Comparison of ENCODE assay signal across 8 cellular contexts in the genomic region with DNA sequence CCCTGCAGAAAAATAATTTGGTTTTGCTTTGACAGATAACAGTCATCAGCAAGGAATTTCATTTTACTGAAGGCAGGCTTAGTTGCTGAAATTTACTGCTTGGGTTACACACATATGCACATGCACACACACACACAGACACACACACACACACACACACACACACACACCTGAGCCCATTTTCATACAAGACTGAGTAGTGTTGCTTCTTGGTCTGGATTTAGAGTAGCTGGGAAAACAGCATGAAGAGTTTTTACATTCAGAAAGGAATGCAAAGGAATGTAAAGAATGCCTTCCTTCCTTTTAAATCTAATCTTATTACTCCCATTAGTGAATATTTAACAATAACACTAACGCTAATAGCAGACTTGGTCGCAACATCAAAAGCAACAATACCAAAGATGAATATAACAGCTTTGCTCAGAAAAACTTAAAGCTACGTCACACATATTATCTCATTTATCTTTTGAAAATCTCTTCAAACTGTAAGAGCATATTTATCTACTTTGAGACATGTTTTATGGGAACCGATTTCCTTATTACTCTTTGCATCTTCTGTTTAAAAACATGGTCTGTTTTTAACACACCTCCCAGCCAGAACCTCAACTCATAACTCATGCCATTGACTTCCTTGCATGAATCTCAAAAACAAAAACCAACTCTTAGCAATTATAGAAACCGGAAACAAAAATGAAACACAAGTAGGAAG. TPM values are rescaled to one million over a fixed set of nuclear protein-coding genes. Genes with fewer than 3 reads are reported as not detected.
DNase-seq lines count a peak whose midpoint lies in the region; ATAC-seq and TF ChIP-seq lines count a peak whose summit lies in the region.

No MANE protein-coding gene starts in this region.

- H3K9me3 ChIP-seq in esophagus muscularis mucosa (no peaks in the 10 kb centered on the region), transverse colon (no peaks in the 10 kb centered on the region)

- H3K27ac Mint-ChIP-seq in activated naive CD4-positive, alpha-beta T cell treated with anti-CD3 and anti-CD28 coated beads, Interleukin-2, amount 10 ng/mL, durations not matched to agents 7 days and 5 days, result peak overlapping the region; percentile 88

- CTCF ChIA-PET in activated naive CD4-positive, alpha-beta T cell treated with anti-CD3 and anti-CD28 coated beads, Interleukin-2, amount 10 ng/mL, durations not matched to agents 7 days and 5 days (lab: Charles Lee), result no interaction called here

- TF ChIP-seq POLR2A in esophagus muscularis mucosa (IDR thresholded peaks at IDR 0.05; ENCODE audit: low read depth), result no peak
- TF ChIP-seq POLR2A in transverse colon (IDR thresholded peaks at IDR 0.05), result no peak

- H3K36me3 ChIP-seq in esophagus muscularis mucosa, result peaks cover 0 to 13% (median 4%) of the 10 kb centered on the region in 4 donors
- no peaks in the 10 kb centered on the region for H3K36me3 ChIP-seq in transverse colon

- 36% methylated on average over 5 of the region's 5 CpGs for WGBS in esophagus muscularis mucosa
- 33 to 36% methylated on average over 5 of the region's 5 CpGs for WGBS in transverse colon (ENCODE audit: low coverage in 1 of 2), 2 donors

- H3K27ac ChIP-seq in esophagus muscularis mucosa (replicated peaks in 1 of 4) (peak overlapping the region; percentile 30 to 65 (median 44)), transverse colon (peak overlapping the region; percentile 22 to 48 (median 35))

- H3K4me1 Mint-ChIP-seq in activated naive CD4-positive, alpha-beta T cell treated with anti-CD3 and anti-CD28 coated beads, Interleukin-2, amount 10 ng/mL, durations not matched to agents 7 days and 5 days, result peaks cover 78% of the 10 kb centered on the region

- TF ChIP-seq EP300 in esophagus muscularis mucosa (IDR thresholded peaks at IDR 0.05) (no peak), transverse colon (IDR thresholded peaks at IDR 0.05; ENCODE audit: low read depth) (no peak)

- H3K27me3 Mint-ChIP-seq in activated naive CD4-positive, alpha-beta T cell treated with anti-CD3 and anti-CD28 coated beads, Interleukin-2, amount 10 ng/mL, durations not matched to agents 7 days and 5 days, result no peaks in the 10 kb centered on the region

- in situ Hi-C loops in transverse colon (cut with MboI; ENCODE audit: low pct_ligation_motif_present in 1 of 4, low pct_unique_long_range_greater_than_20kb in 1 of 4, low sequenced_read_pairs in 3 of 4), result no loop called here

- TF ChIP-seq CTCF in esophagus muscularis mucosa (IDR thresholded peaks at IDR 0.05) (no peak), transverse colon (IDR thresholded peaks at IDR 0.05) (no peak), omental fat pad (IDR thresholded peaks at IDR 0.05) (no peak)

- no peak for DNase-seq in activated naive CD4-positive, alpha-beta T cell treated with anti-CD3 and anti-CD28 coated beads, Interleukin-2, amount 10 ng/mL, durations not matched to agents 7 days and 5 days
- DNase-seq in activated naive CD4-positive, alpha-beta T cell treated with Interleukin-2 at 50 U/mL for 16 hours, result no peak
- DNase-seq in NCI-H226 (peak; percentile 83), esophagus muscularis mucosa (ENCODE audit: extremely low spot score) (no peak), transverse colon (no peak), sciatic nerve (ENCODE audit: low spot score) (no peak), NCI-H1417 (lab: John Stamatoyannopoulos, UW) (no peak), omental fat pad (ENCODE audit: low spot score) (no peak)

- H3K9me3 Mint-ChIP-seq in activated naive CD4-positive, alpha-beta T cell treated with anti-CD3 and anti-CD28 coated beads, Interleukin-2, amount 10 ng/mL, durations not matched to agents 7 days and 5 days, result no peaks in the 10 kb centered on the region

- H3K4me3 Mint-ChIP-seq in activated naive CD4-positive, alpha-beta T cell treated with anti-CD3 and anti-CD28 coated beads, Interleukin-2, amount 10 ng/mL, durations not matched to agents 7 days and 5 days, result peak overlapping the region; percentile 27

- ATAC-seq in sciatic nerve, result no peak
- ATAC-seq in omental fat pad (ENCODE audit: low FRiP score), result no peak

- intact Hi-C loops in esophagus muscularis mucosa (cut with DNase I), result no loop called here
- intact Hi-C loops in transverse colon (cut with DNase I; ENCODE audit: low total_unique reads), result no loop called here
- intact Hi-C loops in sciatic nerve (cut with DNase I), result no loop called here

- peaks cover 61% of the 10 kb centered on the region for H3K36me3 Mint-ChIP-seq in activated naive CD4-positive, alpha-beta T cell treated with anti-CD3 and anti-CD28 coated beads, Interleukin-2, amount 10 ng/mL, durations not matched to agents 7 days and 5 days

- no peak overlapping the region for H3K4me3 ChIP-seq in esophagus muscularis mucosa
- no peak overlapping the region for H3K4me3 ChIP-seq in transverse colon

- H3K4me1 ChIP-seq in esophagus muscularis mucosa, result peaks cover 52 to 94% (median 79%) of the 10 kb centered on the region in 4 donors
- peaks cover 3 to 47% (median 13%) of the 10 kb centered on the region in 4 donors for H3K4me1 ChIP-seq in transverse colon

- H3K27me3 ChIP-seq in esophagus muscularis mucosa, result no peaks in the 10 kb centered on the region
- H3K27me3 ChIP-seq in transverse colon, result no peaks in the 10 kb centered on the region

RNA-seq across cellular contexts. Expression of a gene that starts 32.5 kb away (rescaled TPM):
- total RNA-seq in esophagus muscularis mucosa (100 to 1,000 TPM in 2 of 4 donors, 10 to 100 TPM in 2; 79.7 to 142 (median 104) TPM), transverse colon (10 to 100 TPM in 3 of 4 donors, 1 to 10 TPM in 1; 6.7 to 25.7 (median 15.7) TPM), sciatic nerve (119 TPM), omental fat pad (10 to 100 TPM; 42.4 to 94.4 (median 62.5) TPM)
